ENCODE assay signal across 10 cellular contexts in the genomic region with DNA sequence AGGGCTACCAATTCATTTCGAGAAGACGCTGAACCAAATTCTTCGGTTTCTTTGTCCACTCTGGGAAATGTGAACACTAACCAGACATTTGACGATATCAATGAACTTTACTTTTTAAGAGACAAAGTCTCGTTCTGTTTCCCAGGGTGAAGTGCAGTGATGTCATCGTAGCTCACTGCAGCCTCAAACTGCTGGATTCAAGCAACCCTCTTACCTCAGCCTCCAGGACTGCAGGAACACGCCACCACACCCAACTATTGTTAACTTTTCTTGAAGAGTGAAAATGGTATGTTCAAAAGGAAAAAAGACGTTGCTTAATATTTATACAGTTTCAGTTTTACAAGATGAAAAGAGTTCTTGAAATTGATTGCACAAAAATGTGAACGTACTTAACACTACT. TPM values are rescaled to one million over a fixed set of nuclear protein-coding genes. Genes with fewer than 3 reads are reported as not detected.
DNase-seq lines count a peak whose midpoint lies in the region; ATAC-seq and TF ChIP-seq lines count a peak whose summit lies in the region.
"Had no signal": no experiment of that assay in that cellular context is flagged by ENCODE, and none has a peak within 500 bp of the region (broad histone marks: within the 10 kb centered on the region; RNA-seq: fewer than 3 reads in every experiment).

No MANE protein-coding gene starts in this region.

- peaks cover 6% of the 10 kb centered on the region for H3K36me3 Mint-ChIP-seq in Caco-2 (ENCODE audit: insufficient read depth, unreplicated experiment)

- peak overlapping the region; percentile 77 for H3K4me3 Mint-ChIP-seq in Caco-2 (ENCODE audit: unreplicated experiment)

- H3K4me3 ChIP-seq in Caco-2 (ENCODE audit: low read depth, low read length) = peak overlapping the region; percentile 11; the same call in 1 of the 2 replicates
- H3K4me3 ChIP-seq in astrocyte of the cerebellum (ENCODE audit: low read depth, low read length) = no peak overlapping the region
- H3K4me3 ChIP-seq: pancreas had no signal

- POLR2A ChIA-PET in Caco-2 (lab: Charles Lee) = interaction anchor here (0.9 kb wide), 1 partner anchor 7 kb away, joined by 3 read pairs; no protein-coding TSS in a partner anchor

- ATAC-seq in esophagus mucosa = no peak
- ATAC-seq: pancreas had no signal

- H3K4me1 ChIP-seq in Caco-2 = peaks cover 77% of the 10 kb centered on the region

- H3K9me3 ChIP-seq in Caco-2 = no peaks in the 10 kb centered on the region
- H3K9me3 ChIP-seq: pancreas had no signal

- peaks cover 47% of the 10 kb centered on the region for H3K4me1 Mint-ChIP-seq in Caco-2 (ENCODE audit: low read depth, unreplicated experiment)

- H3K27ac Mint-ChIP-seq in Caco-2 (ENCODE audit: unreplicated experiment) = peak overlapping the region; percentile 89

- DNase-seq in Caco-2 (peak; percentile 36 to 61), HT1080 (ENCODE audit: low read depth) (peak; percentile 90), astrocyte of the cerebellum (ENCODE audit: low read depth) (peak; percentile 52), kidney tubule cell (ENCODE audit: low spot score) (peak; percentile 86), GM10266 (ENCODE audit: extremely low spot score) (no peak), HuH-7 (ENCODE audit: low spot score) (no peak), cerebellar cortex (ENCODE audit: low spot score) (no peak)
- DNase-seq: NCI-H526 treated with DMSO at 0.1 percent for 48 hours, pancreas had no signal

- no peaks in the 10 kb centered on the region for H3K27me3 ChIP-seq in Caco-2 (replicated peaks; ENCODE audit: control insufficient read depth, insufficient read depth, low read length)
- H3K27me3 ChIP-seq: pancreas had no signal

- in situ Hi-C loops in astrocyte of the cerebellum (cut with HindIII; ENCODE audit: low sequenced_read_pairs) = no loop called here

- H3K36me3 ChIP-seq in Caco-2 (ENCODE audit: control insufficient read depth, insufficient read depth, low read length) = no peaks in the 10 kb centered on the region
- H3K36me3 ChIP-seq: pancreas had no signal

- CTCF ChIA-PET in Caco-2 (lab: Charles Lee) = interaction anchor here (1.2 to 2.9 kb wide), 2 partner anchors 30 to 123 kb away, joined by 3 to 14 read pairs; a partner anchor contains a TSS

- intact Hi-C loops in Caco-2 (cut with micrococcal nuclease; ENCODE audit: unreplicated experiment) = loop anchor here (1.0 kb wide), 1 partner anchor 10 kb away; no protein-coding TSS in a partner anchor

- BruUV-seq in Caco-2 (replicated peaks; lab: Mats Ljungman, UMichigan) = no TSS peak

- H3K27me3 Mint-ChIP-seq in Caco-2 (ENCODE audit: insufficient read depth, unreplicated experiment) = no peaks in the 10 kb centered on the region

- H3K9me3 Mint-ChIP-seq in Caco-2 (ENCODE audit: unreplicated experiment) = no peaks in the 10 kb centered on the region

- no peak for TF ChIP-seq CTCF in Caco-2 (IDR thresholded peaks at IDR 0.05; ENCODE audit: insufficient read depth in 1 of 2, low read depth in 1 of 2, low read length in 1 of 2, severe bottlenecking in 1 of 2, unreplicated experiment in 1 of 2)
- TF ChIP-seq CTCF in astrocyte of the cerebellum (IDR thresholded peaks at IDR 0.05; ENCODE audit: low read depth, low read length, missing control alignments) = no peak
- TF ChIP-seq CTCF in GM10266 (IDR thresholded peaks at IDR 0.05; ENCODE audit: control insufficient read depth, insufficient read depth, low read depth, missing control alignments) = no peak

RNA-seq across cellular contexts. Expression of a gene that starts 30.6 kb away (rescaled TPM):
- total RNA-seq in Caco-2 (2022) = 10.6 and 11.0 TPM in 2 replicates
- total RNA-seq in HT1080 (2014; rRNA removed; shearing (Covaris generic)) = 16.1 and 17.8 TPM in 2 replicates
- polyA plus RNA-seq in HT1080 (2015; cell fraction: cytosol; rRNA removed) = 19.4 and 19.9 TPM in 2 replicates
- 23.4 and 24.7 TPM in 2 replicates for polyA plus RNA-seq in HT1080 (2015; cell fraction: nucleus; rRNA removed)
- 2.4 TPM for total RNA-seq in esophagus mucosa

Comparison
In these comparisons a context has a peak if more than half of its experiments do, and no peak if none do; other contexts are left out.
1. DNase-seq: peak in Caco-2 (2 of 2), HT1080 (single experiment), astrocyte of the cerebellum (single experiment) and kidney tubule cell (single experiment); none in GM10266 (single experiment), HuH-7 (single experiment) and cerebellar cortex (single experiment).